20 cellular contexts compared by ENCODE assay signal in the genomic region with DNA sequence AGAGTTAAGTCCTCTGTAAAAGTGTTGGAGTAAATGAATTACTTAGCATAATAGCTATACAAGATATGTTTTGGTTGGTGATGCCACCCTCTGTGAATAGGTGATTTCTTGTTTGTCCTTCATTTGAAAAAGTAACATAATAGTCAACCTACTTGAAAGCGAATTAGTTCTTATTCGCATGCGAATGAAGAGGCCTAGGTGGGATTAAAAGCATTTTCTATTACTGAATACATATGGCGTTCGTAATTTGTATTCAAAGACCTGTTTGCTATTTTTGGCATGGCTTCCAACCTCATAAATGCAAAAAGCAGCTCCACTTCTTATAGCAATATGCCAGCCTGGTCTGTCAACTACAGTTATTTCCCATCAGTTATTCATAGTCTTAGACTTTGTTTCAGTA.
"Had no signal": no experiment of that assay in that cellular context is flagged by ENCODE, and none has a peak within 500 bp of the region (broad histone marks: within the 10 kb centered on the region; RNA-seq: fewer than 3 reads in every experiment).

No MANE protein-coding gene starts in this region.

- H3K4me2 ChIP-seq: hepatocyte had no signal

- H3K9me3 ChIP-seq: colonic mucosa, sigmoid colon, stomach, thoracic aorta, transverse colon had no signal

- H3K4me1 Mint-ChIP-seq: naive thymus-derived CD8-positive, alpha-beta T cell; stimulated activated naive B cell treated with anti-CD40 and anti-IgM and Interleukin-4, amounts not matched to agents 10 μg/mL and 1 μg/mL and 100 μg/mL, for 72 hours had no signal

- H3K4me3 Mint-ChIP-seq: endodermal cell; naive thymus-derived CD8-positive, alpha-beta T cell; stimulated activated naive B cell treated with anti-CD40 and anti-IgM and Interleukin-4, amounts not matched to agents 10 μg/mL and 1 μg/mL and 100 μg/mL, for 72 hours had no signal

- H3K27ac ChIP-seq: colonic mucosa, foreskin keratinocyte, hepatocyte, sigmoid colon, skin epidermis, stomach, thoracic aorta, transverse colon had no signal

- H3K4me1 ChIP-seq: colonic mucosa, foreskin keratinocyte, sigmoid colon, stomach, transverse colon had no signal

- H3K27ac Mint-ChIP-seq: endodermal cell; naive thymus-derived CD8-positive, alpha-beta T cell; stimulated activated naive B cell treated with anti-CD40 and anti-IgM and Interleukin-4, amounts not matched to agents 10 μg/mL and 1 μg/mL and 100 μg/mL, for 72 hours had no signal

- H3K4me3 ChIP-seq: colonic mucosa, hepatocyte, sigmoid colon, skin epidermis, stomach, thoracic aorta, transverse colon had no signal

- ATAC-seq: foreskin keratinocyte; naive thymus-derived CD8-positive, alpha-beta T cell; stimulated activated naive B cell treated with anti-CD40 and anti-IgM and Interleukin-4, amounts not matched to agents 10 μg/mL and 1 μg/mL and 100 μg/mL, for 72 hours had no signal

- H3K27me3 ChIP-seq: colonic mucosa, foreskin keratinocyte, hepatocyte, sigmoid colon, stomach, transverse colon had no signal

- H3K36me3 ChIP-seq: colonic mucosa, sigmoid colon, stomach, thoracic aorta, transverse colon had no signal

- DNase-seq: colonic mucosa; dermis blood vessel endothelial cell; endodermal cell; erythroblast; foreskin keratinocyte; head of caudate nucleus; kidney glomerular epithelial cell; mesendoderm; naive thymus-derived CD8-positive, alpha-beta T cell; posterior cingulate gyrus; sigmoid colon; stimulated activated CD4-positive, alpha-beta T cell treated with anti-CD3 and anti-CD28 coated beads, Interleukin-2, amount 100 ng/mL, for 24 hours; stimulated activated CD4-positive, alpha-beta T cell treated with anti-CD3 and anti-CD28 coated beads, Interleukin-4, amount 100 ng/mL, for 4 hours; stimulated activated naive B cell treated with anti-CD40 and anti-IgM and Interleukin-4, amounts not matched to agents 10 μg/mL and 1 μg/mL and 100 μg/mL, for 72 hours; stomach; substantia nigra; transverse colon had no signal

- H3K9me3 Mint-ChIP-seq: endodermal cell; naive thymus-derived CD8-positive, alpha-beta T cell; stimulated activated naive B cell treated with anti-CD40 and anti-IgM and Interleukin-4, amounts not matched to agents 10 μg/mL and 1 μg/mL and 100 μg/mL, for 72 hours had no signal

- H2AFZ ChIP-seq: hepatocyte had no signal

- H3K36me3 Mint-ChIP-seq: naive thymus-derived CD8-positive, alpha-beta T cell; stimulated activated naive B cell treated with anti-CD40 and anti-IgM and Interleukin-4, amounts not matched to agents 10 μg/mL and 1 μg/mL and 100 μg/mL, for 72 hours had no signal
